ENCODE assay signal across 28 cellular contexts in the genomic region with DNA sequence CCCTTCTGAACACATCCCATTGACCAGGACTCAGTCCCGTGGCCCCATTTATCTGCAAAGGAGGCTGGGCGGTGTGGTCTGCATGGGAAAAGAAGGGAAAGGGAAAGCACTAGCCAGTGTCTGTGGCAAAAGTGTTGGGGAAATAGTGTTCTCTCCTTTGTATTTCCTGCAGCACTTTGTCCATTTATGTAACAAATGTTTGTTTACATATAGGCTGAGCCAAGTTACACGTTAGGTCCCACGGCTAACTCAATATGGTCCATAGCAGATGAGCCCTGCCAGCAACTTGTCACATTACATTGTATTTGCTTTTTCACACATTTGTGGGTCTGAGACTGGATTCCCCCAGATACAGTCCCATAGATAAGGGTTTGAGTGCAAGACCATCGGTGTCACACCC.
"Had no signal": no experiment of that assay in that cellular context is flagged by ENCODE, and none has a peak within 500 bp of the region (broad histone marks: within the 10 kb centered on the region; RNA-seq: fewer than 3 reads in every experiment).

No MANE protein-coding gene starts in this region.

- H3K27me3 ChIP-seq: colonic mucosa, dorsolateral prefrontal cortex, esophagus squamous epithelium, foreskin keratinocyte, gastrocnemius medialis, gastroesophageal sphincter had no signal

- H3K36me3 ChIP-seq: colonic mucosa, esophagus muscularis mucosa, esophagus squamous epithelium, gastrocnemius medialis, gastroesophageal sphincter, heart left ventricle, heart right ventricle had no signal

- FAIRE-seq: colon, endometrium, endothelial cell of umbilical vein, frontal cortex had no signal

- H3K4me1 ChIP-seq: colonic mucosa, foreskin keratinocyte, gastrocnemius medialis, gastroesophageal sphincter had no signal

- H3K27ac ChIP-seq: colonic mucosa, coronary artery, dorsolateral prefrontal cortex, epithelial cell of prostate, esophagus muscularis mucosa, esophagus squamous epithelium, foreskin keratinocyte, gastrocnemius medialis, gastroesophageal sphincter, heart left ventricle, heart right ventricle had no signal

- ATAC-seq: effector memory CD8-positive, alpha-beta T cell; esophagus mucosa; foreskin keratinocyte; gastrocnemius medialis; gastroesophageal sphincter; heart left ventricle; heart right ventricle had no signal

- H3K9me3 ChIP-seq: colonic mucosa, esophagus muscularis mucosa, esophagus squamous epithelium, gastrocnemius medialis, heart left ventricle, heart right ventricle had no signal

- DNase-seq: colonic mucosa; cortex of kidney; dermis blood vessel endothelial cell; dorsolateral prefrontal cortex; effector CD4-positive, alpha-beta T cell; effector CD8-positive, alpha-beta T cell; effector memory CD4-positive, alpha-beta T cell; effector memory CD8-positive, alpha-beta T cell; endodermal cell; erythroblast; esophagus squamous epithelium; foreskin fibroblast; foreskin keratinocyte; foreskin melanocyte; gastrocnemius medialis; glutamatergic neuron; head of caudate nucleus; heart left ventricle; heart right ventricle had no signal

- H3K4me3 ChIP-seq: colonic mucosa, coronary artery, dorsolateral prefrontal cortex, esophagus muscularis mucosa, esophagus squamous epithelium, gastrocnemius medialis, gastroesophageal sphincter, heart left ventricle, heart right ventricle had no signal
